In the genomic region with DNA sequence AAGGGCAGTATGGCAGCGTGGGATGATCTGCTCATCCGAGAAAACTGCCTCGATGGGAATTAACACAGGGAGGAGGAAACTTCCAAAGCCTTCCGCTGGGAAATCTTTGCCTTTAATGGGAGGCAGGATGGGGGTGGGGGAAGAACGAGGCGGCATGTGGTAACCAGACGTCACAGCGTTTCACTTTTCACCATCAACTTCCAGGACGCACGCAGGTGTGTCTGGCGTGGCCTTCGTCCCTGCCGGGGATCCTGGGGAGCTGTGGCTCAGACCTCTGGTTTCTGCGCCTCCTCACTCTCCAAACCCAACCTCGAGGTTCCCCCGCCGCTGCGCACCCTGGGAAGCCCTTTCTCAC, we compare ENCODE assay signal across 8 cellular contexts.
A peak's percentile ranks its signal among the peaks of the same experiment; 100 is the strongest.
DNase-seq lines count a peak whose midpoint lies in the region; ATAC-seq and TF ChIP-seq lines count a peak whose summit lies in the region.

No MANE protein-coding gene starts in this region.

- ATAC-seq in GM19452 (IDR thresholded peaks at IDR 0.05; ENCODE audit: unreplicated experiment): peak; percentile 6
- ATAC-seq in GM21737 (IDR thresholded peaks at IDR 0.05; ENCODE audit: unreplicated experiment): no peak
- ATAC-seq in HG03175 (IDR thresholded peaks at IDR 0.05; ENCODE audit: unreplicated experiment): no peak
- no peak for ATAC-seq in HG03457 (IDR thresholded peaks at IDR 0.05; ENCODE audit: unreplicated experiment)

- peak overlapping the region; percentile 90 to 94 for H3K27ac ChIP-seq in mucosa of rectum (ENCODE audit: low read depth in 2 of 2, low read length in 2 of 2)

- no peaks in the 10 kb centered on the region for H3K27me3 ChIP-seq in mucosa of rectum (ENCODE audit: control insufficient read depth in 2 of 2, insufficient read depth in 2 of 2, low read length in 2 of 2)

- peak overlapping the region; percentile 75 for H3K4me3 ChIP-seq in AG10803 (ENCODE audit: low read length)
- H3K4me3 ChIP-seq in choroid plexus epithelial cell (ENCODE audit: low read depth, low read length): peak overlapping the region; percentile 69
- H3K4me3 ChIP-seq in mucosa of rectum (ENCODE audit: low read length in 2 of 2): peak overlapping the region; percentile 88 to 90

- peaks cover 15 to 43% of the 10 kb centered on the region in 2 donors for H3K4me1 ChIP-seq in mucosa of rectum (ENCODE audit: control insufficient read depth in 2 of 2, insufficient read depth in 2 of 2, low read length in 2 of 2)

- TF ChIP-seq CTCF in AG10803 (conservative IDR thresholded peaks at IDR 0.05; ENCODE audit: low read length) (no peak; the same call in 1 of the 2 replicates), choroid plexus epithelial cell (conservative IDR thresholded peaks at IDR 0.05; ENCODE audit: low read depth, low read length) (no peak)

- no peaks in the 10 kb centered on the region for H3K9me3 ChIP-seq in mucosa of rectum (ENCODE audit: control insufficient read depth in 2 of 2, low read length in 2 of 2)

- peak overlapping the region; percentile 27 to 79 for H3K9ac ChIP-seq in mucosa of rectum (ENCODE audit: low read depth in 1 of 2, low read length in 2 of 2)

- no peaks in the 10 kb centered on the region for H3K36me3 ChIP-seq in mucosa of rectum (ENCODE audit: control insufficient read depth in 2 of 2, insufficient read depth in 2 of 2, low read length in 2 of 2)

- no peak for DNase-seq in AG10803 (ENCODE audit: low read depth)
- peak; percentile 73 for DNase-seq in NCI-H1105 treated with DMSO at 0.1 percent for 48 hours (lab: John Stamatoyannopoulos, UW)
- peak; percentile 22 for DNase-seq in choroid plexus epithelial cell (ENCODE audit: low read depth)
